In genomic region chr2:74198461-74199274, GRCh38 we compare ENCODE assay signal across 8 cellular contexts.
DNase-seq lines count a peak whose midpoint lies in the region; ATAC-seq lines count a peak whose summit lies in the region.

Gene MTHFD2, plus strand, starts transcription at chr2:74198615. Its CDS starts 27 bp downstream, at chr2:74198642.

- peaks cover 2% of the 10 kb centered on the region for H3K36me3 Mint-ChIP-seq in memory B cell

- H3K9me3 ChIP-seq in effector memory CD4-positive, alpha-beta T cell (ENCODE audit: control insufficient read depth, low read length) = no peaks in the 10 kb centered on the region

- no peaks in the 10 kb centered on the region for H3K9me3 Mint-ChIP-seq in memory B cell

- no peaks in the 10 kb centered on the region for H3K27me3 ChIP-seq in effector memory CD4-positive, alpha-beta T cell (replicated peaks; ENCODE audit: control insufficient read depth, insufficient read depth, low read length, poor library complexity, severe bottlenecking)

- peak; percentile 95 for DNase-seq in COLO668 (lab: John Stamatoyannopoulos, UW; ENCODE audit: unreplicated experiment)
- DNase-seq in HS-5 (ENCODE audit: low read depth) = peak; percentile 61
- peak; percentile 41 for DNase-seq in NK-92 (lab: John Stamatoyannopoulos, UW; ENCODE audit: unreplicated experiment)
- DNase-seq in activated CD8-positive, alpha-beta memory T cell treated with anti-CD3 and anti-CD28 coated beads for 1 hour (ENCODE audit: extremely low read depth in 1 of 2, low read depth in 1 of 2) = peak; percentile 65 to 84
- DNase-seq in effector memory CD4-positive, alpha-beta T cell = peak; percentile 81 to 83 (median 82)
- DNase-seq in memory B cell (ENCODE audit: low spot score in 2 of 2) = peak; percentile 86 to 90
- DNase-seq in stimulated activated CD8-positive, alpha-beta memory T cell treated with anti-CD3 and anti-CD28 coated beads, Interleukin-12 subunit alpha, Interleukin-12 subunit beta, amount 100 ng/mL, for 24 hours (ENCODE audit: extremely low read depth) = peak; percentile 82

- peak within 1 kb of the TSS; percentile 95 for H3K4me3 Mint-ChIP-seq in memory B cell

- ATAC-seq in GM19468 (IDR thresholded peaks at IDR 0.05; ENCODE audit: extremely low read depth, unreplicated experiment) (peak; percentile 85), memory B cell (ENCODE audit: low read depth) (peak; percentile 87)

- H3K4me1 Mint-ChIP-seq in memory B cell = peaks cover 21% of the 10 kb centered on the region

- H3K4me3 ChIP-seq in effector memory CD4-positive, alpha-beta T cell (ENCODE audit: insufficient read depth, low read depth, low read length, poor library complexity, severe bottlenecking) = peak within 1 kb of the TSS; percentile 80

- H3K4me1 ChIP-seq in effector memory CD4-positive, alpha-beta T cell (ENCODE audit: control insufficient read depth, insufficient read depth, low read length, poor library complexity, severe bottlenecking) = peaks cover 6% of the 10 kb centered on the region

- no peaks in the 10 kb centered on the region for H3K27me3 Mint-ChIP-seq in memory B cell

- H3K36me3 ChIP-seq in effector memory CD4-positive, alpha-beta T cell (ENCODE audit: control insufficient read depth, insufficient read depth, low read length) = no peaks in the 10 kb centered on the region

- peak within 1 kb of the TSS; percentile 97 for H3K27ac Mint-ChIP-seq in memory B cell

- H3K27ac ChIP-seq in effector memory CD4-positive, alpha-beta T cell (ENCODE audit: insufficient read depth, low read length, poor library complexity, severe bottlenecking) = peak within 1 kb of the TSS; percentile 88

Comparison
In these comparisons a context has a peak if more than half of its experiments do, and no peak if none do; other contexts are left out.
1. Peak in every context shown above with its lines: DNase-seq, ATAC-seq, H3K4me3 ChIP-seq and H3K27ac ChIP-seq.
2. DNase-seq: peak in every context shown above with its lines; median percentile 95 in COLO668; 88 in memory B cell; 82 in effector memory CD4-positive, alpha-beta T cell; 82 in stimulated activated CD8-positive, alpha-beta memory T cell treated with anti-CD3 and anti-CD28 coated beads, Interleukin-12 subunit alpha, Interleukin-12 subunit beta, amount 100 ng/mL, for 24 hours; 74 in activated CD8-positive, alpha-beta memory T cell treated with anti-CD3 and anti-CD28 coated beads for 1 hour; 61 in HS-5; 41 in NK-92.